In genomic region chr1:84412316-84412942, GRCh38 we compare ENCODE assay signal across 16 cellular contexts. TPM values are rescaled to one million over a fixed set of nuclear protein-coding genes. Genes with fewer than 3 reads are reported as not detected.
DNase-seq lines count a peak whose midpoint lies in the region; ATAC-seq and TF ChIP-seq lines count a peak whose summit lies in the region.
"Had no signal": no experiment of that assay in that cellular context is flagged by ENCODE, and none has a peak within 500 bp of the region (broad histone marks: within the 10 kb centered on the region; RNA-seq: fewer than 3 reads in every experiment).

No MANE protein-coding gene starts in this region.

- TF ChIP-seq CTCF in C4-2B (conservative IDR thresholded peaks at IDR 0.05) (no peak), cardiac fibroblast (IDR thresholded peaks at IDR 0.05; ENCODE audit: low read depth, low read length) (no peak), sigmoid colon (IDR thresholded peaks at IDR 0.05) (no peak), esophagus squamous epithelium (IDR thresholded peaks at IDR 0.05) (no peak)

- no peak overlapping the region for H2AK5ac ChIP-seq in trophoblast cell (ENCODE audit: low read length)

- H3K18ac ChIP-seq in trophoblast cell (ENCODE audit: low read length): no peak overlapping the region

- no peak overlapping the region for H4K8ac ChIP-seq in trophoblast cell (ENCODE audit: low read depth, low read length)

- H3K79me2 ChIP-seq in trophoblast cell (ENCODE audit: control insufficient read depth, insufficient read depth, low read length, poor library complexity): no peaks in the 10 kb centered on the region

- H2BK5ac ChIP-seq in trophoblast cell (ENCODE audit: low read depth, low read length, poor library complexity): no peak overlapping the region

- TF ChIP-seq POLR2A in sigmoid colon (IDR thresholded peaks at IDR 0.05) (no peak), esophagus squamous epithelium (IDR thresholded peaks at IDR 0.05) (no peak)

- no peak overlapping the region for H2AFZ ChIP-seq in trophoblast cell (ENCODE audit: insufficient read depth, low read length, poor library complexity)

- H3K4me3 ChIP-seq in cardiac fibroblast (replicated peaks in 1 of 2; ENCODE audit: low read depth in 2 of 2, low read length in 2 of 2) (peak overlapping the region in 1 of 2 donors; percentile 24), trophoblast cell (ENCODE audit: low read depth, low read length) (no peak overlapping the region), sigmoid colon (no peak overlapping the region), esophagus squamous epithelium (no peak overlapping the region)

- DNase-seq in NCI-H187 treated with DMSO at 0.1 percent for 48 hours (lab: John Stamatoyannopoulos, UW) (peak; percentile 50), cardiac fibroblast (ENCODE audit: low read depth in 2 of 2) (peak; percentile 76 to 90), trophoblast cell (peak; percentile 57 to 63), sigmoid colon (no peak), esophagus squamous epithelium (lab: John Stamatoyannopoulos, UW) (no peak), DMS 273 treated with DMSO at 0.1 percent for 48 hours (lab: John Stamatoyannopoulos, UW) (no peak)
- DNase-seq: activated CD4-positive, alpha-beta T cell treated with anti-CD3 and anti-CD28 coated beads, Interleukin-2, amount 50 U/mL, for 48 hours; activated naive CD8-positive, alpha-beta T cell treated with anti-CD3 and anti-CD28 coated beads, Interleukin-2, amount 10 ng/mL, durations not matched to agents 7 days and 5 days; activated T-cell treated with anti-CD3 and anti-CD28 coated beads, Interleukin-2, amount 50 U/mL, for 4 hours; HCEC 1CT; NCI-H2029; NCI-H526 had no signal

- no peak overlapping the region for H4K91ac ChIP-seq in trophoblast cell (ENCODE audit: low read depth, low read length)

- H3K9me3 ChIP-seq in trophoblast cell (ENCODE audit: insufficient read depth, low read depth, low read length) (no peaks in the 10 kb centered on the region), sigmoid colon (no peaks in the 10 kb centered on the region), esophagus squamous epithelium (no peaks in the 10 kb centered on the region)

- H3K36me3 ChIP-seq in trophoblast cell (ENCODE audit: control insufficient read depth in 1 of 2, insufficient read depth in 2 of 2, low read length in 2 of 2) (no peaks in the 10 kb centered on the region), sigmoid colon (no peaks in the 10 kb centered on the region), esophagus squamous epithelium (no peaks in the 10 kb centered on the region)

- H3K4me1 ChIP-seq in trophoblast cell (ENCODE audit: control insufficient read depth in 1 of 2, insufficient read depth in 2 of 2, low read length in 2 of 2): no peaks in the 10 kb centered on the region
- H3K4me1 ChIP-seq in sigmoid colon: no peaks in the 10 kb centered on the region
- H3K4me1 ChIP-seq in esophagus squamous epithelium: no peaks in the 10 kb centered on the region

- no peak overlapping the region for H3K14ac ChIP-seq in trophoblast cell (ENCODE audit: low read length)

- no peak for TF ChIP-seq EP300 in sigmoid colon (IDR thresholded peaks at IDR 0.05)

- H2BK120ac ChIP-seq in trophoblast cell (ENCODE audit: insufficient read depth, low read length, poor library complexity): no peak overlapping the region

- H3K79me1 ChIP-seq in trophoblast cell (ENCODE audit: low read length): no peaks in the 10 kb centered on the region

- WGBS in trophoblast cell (ENCODE audit: extremely low coverage, insufficient coverage, insufficient read length): no CpG with 5 or more reads among the region's 7 CpGs
- 85% methylated on average over 7 of the region's 7 CpGs for WGBS in sigmoid colon, 2 donors
- 75% methylated on average over 6 to 7 of the region's 7 CpGs for WGBS in esophagus squamous epithelium, 2 donors

- H3K4ac ChIP-seq in trophoblast cell (ENCODE audit: low read depth, low read length): no peak overlapping the region

- H3K9ac ChIP-seq in trophoblast cell (ENCODE audit: low read length): no peak overlapping the region

- ATAC-seq in GM21723 (IDR thresholded peaks at IDR 0.05; ENCODE audit: unreplicated experiment): no peak
- ATAC-seq: activated T-cell treated with anti-CD3 and anti-CD28 coated beads, Interleukin-2, amount 50 U/mL, for 4 hours had no signal

- intact Hi-C loops in sigmoid colon (cut with DNase I) (no loop called here), esophagus squamous epithelium (cut with DNase I) (loop anchor here (10.0 kb wide), 1 partner anchor 488 kb away; no protein-coding TSS in a partner anchor)

- H3K4me2 ChIP-seq in trophoblast cell (ENCODE audit: low read length): no peak overlapping the region

- H4K12ac ChIP-seq in trophoblast cell (ENCODE audit: low read depth, low read length): no peak overlapping the region

- H3K23ac ChIP-seq in trophoblast cell (ENCODE audit: low read length): no peak overlapping the region

- H3K27me3 ChIP-seq in trophoblast cell (ENCODE audit: insufficient read depth, low read length) (no peaks in the 10 kb centered on the region), sigmoid colon (no peaks in the 10 kb centered on the region), esophagus squamous epithelium (no peaks in the 10 kb centered on the region)

- no peak overlapping the region for H2BK12ac ChIP-seq in trophoblast cell (ENCODE audit: low read length)

- peak overlapping the region; percentile 82 for H3K27ac ChIP-seq in C4-2B
- H3K27ac ChIP-seq in trophoblast cell (ENCODE audit: low read depth, low read length): no peak overlapping the region
- H3K27ac ChIP-seq in sigmoid colon: no peak overlapping the region
- H3K27ac ChIP-seq in esophagus squamous epithelium: no peak overlapping the region

RNA-seq across cellular contexts. Expression of gene DNASE2B, which starts 14.1 kb away (rescaled TPM):
- polyA plus RNA-seq in trophoblast cell (2013): 0.05 TPM in 1 of 2 replicates, not detected in the other
- total RNA-seq in sigmoid colon: under 1 TPM in 1 of 4 donors, not detected in 3; 0.99 TPM
- polyA plus RNA-seq in sigmoid colon: under 1 TPM in 1 of 3 donors, not detected in 2; 0.38 TPM
- total RNA-seq in esophagus squamous epithelium: not detected
- total RNA-seq: activated naive CD8-positive, alpha-beta T cell treated with anti-CD3 and anti-CD28 coated beads, Interleukin-2, amount 10 ng/mL, durations not matched to agents 7 days and 5 days; activated T-cell treated with anti-CD3 and anti-CD28 coated beads, Interleukin-2, amount 50 U/mL, for 4 hours; cerebellum; lung microvascular endothelial cell had no signal

Comparison
In these comparisons a context has a peak if more than half of its experiments do, and no peak if none do; other contexts are left out.
1. DNase-seq: peak in NCI-H187 treated with DMSO at 0.1 percent for 48 hours (single experiment), cardiac fibroblast (2 of 2) and trophoblast cell (2 of 2); none in sigmoid colon (single experiment), esophagus squamous epithelium (single experiment) and DMS 273 treated with DMSO at 0.1 percent for 48 hours (single experiment).